Comparison of ENCODE assay signal across 8 cellular contexts in genomic region chr11:125941606-125942275, GRCh38. TPM values are rescaled to one million over a fixed set of nuclear protein-coding genes. Genes with fewer than 3 reads are reported as not detected.
A peak's percentile ranks its signal among the peaks of the same experiment; 100 is the strongest.
DNase-seq lines count a peak whose midpoint lies in the region; ATAC-seq, FAIRE-seq and TF ChIP-seq lines count a peak whose summit lies in the region.

No MANE protein-coding gene starts in this region.

- intact Hi-C loops in prostate gland (cut with DNase I) = no loop called here

- H3K36me3 ChIP-seq in prostate gland = no peaks in the 10 kb centered on the region

- TF ChIP-seq CTCF in D721Med (IDR thresholded peaks at IDR 0.05; ENCODE audit: insufficient read depth, missing control alignments) (peak; percentile 85), HFFc6 (IDR thresholded peaks at IDR 0.05) (peak; percentile 75), foreskin keratinocyte (conservative IDR thresholded peaks at IDR 0.05) (peak; percentile 81), prostate gland (IDR thresholded peaks at IDR 0.05) (peak in 3 of 4 experiments; percentile 46 to 62 (median 51))

- H3K27me3 ChIP-seq in foreskin keratinocyte (no peaks in the 10 kb centered on the region), prostate gland (replicated peaks; ENCODE audit: insufficient read depth) (no peaks in the 10 kb centered on the region)

- no peak for FAIRE-seq in D721Med (lab: Jason Lieb, UNC)

- peak; percentile 89 for ATAC-seq in foreskin keratinocyte

- H3K4me3 Mint-ChIP-seq in HFFc6 = no peak overlapping the region
- no peak overlapping the region for H3K4me3 Mint-ChIP-seq in activated T-cell treated with anti-CD3 and anti-CD28 coated beads, Interleukin-2, amount 50 U/mL, for 24 hours

- no peak overlapping the region for H3K27ac Mint-ChIP-seq in HFFc6
- no peak overlapping the region for H3K27ac Mint-ChIP-seq in activated T-cell treated with anti-CD3 and anti-CD28 coated beads, Interleukin-2, amount 50 U/mL, for 24 hours

- H3K27ac ChIP-seq in foreskin keratinocyte = no peak overlapping the region
- no peak overlapping the region for H3K27ac ChIP-seq in prostate gland

- 0 out of 2 replicates have a peak, but pooled peaks cover 5% of the 10 kb centered on the region for H3K4me1 Mint-ChIP-seq in HFFc6 (ENCODE audit: low read depth)
- peaks cover 9% of the 10 kb centered on the region for H3K4me1 Mint-ChIP-seq in activated T-cell treated with anti-CD3 and anti-CD28 coated beads, Interleukin-2, amount 50 U/mL, for 24 hours (ENCODE audit: low read depth)

- no peaks in the 10 kb centered on the region for H3K9me3 ChIP-seq in prostate gland

- no peak overlapping the region for H3K4me3 ChIP-seq in prostate gland

- no peaks in the 10 kb centered on the region for H3K36me3 Mint-ChIP-seq in HFFc6 (ENCODE audit: low read depth)
- no peaks in the 10 kb centered on the region for H3K36me3 Mint-ChIP-seq in activated T-cell treated with anti-CD3 and anti-CD28 coated beads, Interleukin-2, amount 50 U/mL, for 24 hours (ENCODE audit: low read depth)

- DNase-seq in D721Med (ENCODE audit: insufficient read length, low spot score) (peak; percentile 59), HFFc6 (no peak), NCI-H748 treated with DMSO at 0.1 percent for 48 hours (lab: John Stamatoyannopoulos, UW) (peak; percentile 25), foreskin keratinocyte (peak; percentile 2 to 18), prostate gland (ENCODE audit: low spot score) (peak; percentile 68), CD1c-positive myeloid dendritic cell (ENCODE audit: extremely low spot score) (no peak), SIG-M5 treated with dmso at 0.1 percent for 504 hours (lab: John Stamatoyannopoulos, UW; ENCODE audit: unreplicated experiment) (no peak)
- DNase-seq in activated T-cell treated with anti-CD3 and anti-CD28 coated beads, Interleukin-2, amount 50 U/mL, for 24 hours = peak; percentile 65

- H3K4me1 ChIP-seq in foreskin keratinocyte (no peaks in the 10 kb centered on the region), prostate gland (replicated peaks) (no peaks in the 10 kb centered on the region)

- no peaks in the 10 kb centered on the region for H3K9me3 Mint-ChIP-seq in HFFc6
- no peaks in the 10 kb centered on the region for H3K9me3 Mint-ChIP-seq in activated T-cell treated with anti-CD3 and anti-CD28 coated beads, Interleukin-2, amount 50 U/mL, for 24 hours

- WGBS in prostate gland = 42% methylated on average over 15 of the region's 15 CpGs

- peaks cover 27% of the 10 kb centered on the region for H3K27me3 Mint-ChIP-seq in HFFc6 (ENCODE audit: insufficient read depth)
- H3K27me3 Mint-ChIP-seq in activated T-cell treated with anti-CD3 and anti-CD28 coated beads, Interleukin-2, amount 50 U/mL, for 24 hours = no peaks in the 10 kb centered on the region

- no peak for TF ChIP-seq POLR2A in prostate gland (IDR thresholded peaks at IDR 0.05)

RNA-seq across cellular contexts. Expression of gene VSIG10L2, which starts 4.1 kb away (rescaled TPM):
- not detected for total RNA-seq in HFFc6 (2021; fragmentation: NEBNext Ultra II Directional; extraction: Animal tissue kit (Norgen Biotek cat#: 25700))
- total RNA-seq in foreskin keratinocyte (not detected in 2 replicates), prostate gland (1 to 10 TPM in 1 of 2 donors, under 1 TPM in 1; 0.14 to 1.3 TPM)
- polyA plus RNA-seq in foreskin keratinocyte = 0.09 and 0.13 TPM in 2 replicates

RNA-seq across cellular contexts. Expression of gene DDX25, which starts 37.4 kb away (rescaled TPM):
- not detected for total RNA-seq in HFFc6 (2021; fragmentation: NEBNext Ultra II Directional; extraction: Animal tissue kit (Norgen Biotek cat#: 25700))
- total RNA-seq in foreskin keratinocyte (not detected in 2 replicates), prostate gland (1 to 10 TPM in 1 of 2 donors, not detected in 1; 9.5 TPM)
- 0.02 TPM in 1 of 2 replicates, not detected in the other for polyA plus RNA-seq in foreskin keratinocyte

RNA-seq across cellular contexts. Expression of gene PUS3, which starts 38.7 kb away (rescaled TPM):
- total RNA-seq in HFFc6 (2021; fragmentation: NEBNext Ultra II Directional; extraction: Animal tissue kit (Norgen Biotek cat#: 25700)) = 10 to 100 TPM in 3 of 6 experiments, 1 to 10 TPM in 3; 7.5 to 13.6 (median 10.3) TPM
- total RNA-seq in foreskin keratinocyte (12.8 and 13.8 TPM in 2 replicates), prostate gland (10 to 100 TPM in 1 of 2 donors, 1 to 10 TPM in 1; 8.3 to 11.8 TPM)
- polyA plus RNA-seq in foreskin keratinocyte = 8.9 and 12.9 TPM in 2 replicates

RNA-seq across cellular contexts. Expression of gene HYLS1, which starts 54.3 kb away (rescaled TPM):
- total RNA-seq in HFFc6 (2021; fragmentation: NEBNext Ultra II Directional; extraction: Animal tissue kit (Norgen Biotek cat#: 25700)) = 10 to 100 TPM in 4 of 6 experiments, 1 to 10 TPM in 2; 5.7 to 13.5 (median 12.7) TPM
- 13.3 and 14.7 TPM in 2 replicates for total RNA-seq in foreskin keratinocyte
- 10.4 and 14.6 TPM in 2 replicates for polyA plus RNA-seq in foreskin keratinocyte
- 1 to 10 TPM; 4.4 to 6.5 TPM for total RNA-seq in prostate gland

Comparison
In these comparisons a context has a peak if more than half of its experiments do, and no peak if none do; other contexts are left out.
1. DNase-seq: peak in D721Med (single experiment), NCI-H748 treated with DMSO at 0.1 percent for 48 hours (single experiment), activated T-cell treated with anti-CD3 and anti-CD28 coated beads, Interleukin-2, amount 50 U/mL, for 24 hours (single experiment), foreskin keratinocyte (2 of 2) and prostate gland (single experiment); none in HFFc6 (single experiment), CD1c-positive myeloid dendritic cell (single experiment) and SIG-M5 treated with dmso at 0.1 percent for 504 hours (single experiment).
2. Peak in every context shown above with its lines, with median percentiles within 50 percentile points of each other: CTCF ChIP-seq.